In genomic region chr2:56127013-56127772, GRCh38 we compare ENCODE assay signal across 1 cellular context.
A peak's percentile ranks its signal among the peaks of the same experiment; 100 is the strongest.
TF ChIP-seq lines count a peak whose summit lies in the region.

No MANE protein-coding gene starts in this region.

TF ChIP-seq in K562, 482 proteins besides CTCF, POLR2A, EP300 and RAD21 (continued from another document):
- no peak for TF ChIP-seq SRSF7 (optimal IDR thresholded peaks at IDR 0.05; ENCODE audit: low read depth, low read length)
- TF ChIP-seq PCBP1 (IDR thresholded peaks at IDR 0.05; ENCODE audit: low read depth, low read length, poor library complexity, severe bottlenecking), result no peak
- no peak for TF ChIP-seq MED1 (CRISPR knock-in tag; IDR thresholded peaks at IDR 0.05; ENCODE audit: borderline replicate concordance)
- no peak for TF ChIP-seq ILF3 (IDR thresholded peaks at IDR 0.05; ENCODE audit: borderline replicate concordance)
- TF ChIP-seq KDM4B (IDR thresholded peaks at IDR 0.05; ENCODE audit: borderline replicate concordance in 2 of 2, low read depth in 1 of 2), result no peak
- TF ChIP-seq NFE2 (IDR thresholded peaks at IDR 0.05; ENCODE audit: low read depth), result no peak
- TF ChIP-seq JUND (IDR thresholded peaks at IDR 0.05; ENCODE audit: borderline replicate concordance, low read depth, low read length), result 0 out of 2 replicates have a peak, but pooled peaks have one; percentile 12
- no peak; the same call in 2 of the 3 replicates for TF ChIP-seq JUND (tag; IDR thresholded peaks at IDR 0.05; ENCODE audit: borderline replicate concordance, low read depth, low read length)
- TF ChIP-seq ZNF717 (CRISPR knock-in tag; IDR thresholded peaks at IDR 0.05), result no peak
- peak; percentile 70; the same call in 1 of the 2 replicates for TF ChIP-seq ATF7 (IDR thresholded peaks at IDR 0.05)
- no peak for TF ChIP-seq ETS2 (tag; IDR thresholded peaks at IDR 0.05; ENCODE audit: borderline replicate concordance, poor library complexity, severe bottlenecking)
- no peak for TF ChIP-seq ZNF263 (CRISPR knock-in tag; IDR thresholded peaks at IDR 0.05; ENCODE audit: borderline replicate concordance)
- TF ChIP-seq TRIM24 (IDR thresholded peaks at IDR 0.05), result peak; percentile 25 to 29; a peak in 2 of 4 replicates
- no peak for TF ChIP-seq PHB (CRISPR knock-in tag; IDR thresholded peaks at IDR 0.05)
- no peak for TF ChIP-seq ZNF175 (CRISPR knock-in tag; IDR thresholded peaks at IDR 0.05; ENCODE audit: low read depth)
- TF ChIP-seq MXD1 (CRISPR knock-in tag; IDR thresholded peaks at IDR 0.05; ENCODE audit: borderline replicate concordance, poor library complexity, severe bottlenecking), result no peak
- TF ChIP-seq KLF16 (IDR thresholded peaks at IDR 0.05), result no peak
- no peak for TF ChIP-seq ARNT (IDR thresholded peaks at IDR 0.05)
- TF ChIP-seq ZKSCAN8 (CRISPR knock-in tag; IDR thresholded peaks at IDR 0.05), result no peak
- TF ChIP-seq PML (IDR thresholded peaks at IDR 0.05; ENCODE audit: low read length), result no peak
- no peak for TF ChIP-seq CEBPG (CRISPR knock-in tag; IDR thresholded peaks at IDR 0.05)
- TF ChIP-seq CEBPG (tag; conservative IDR thresholded peaks at IDR 0.05 in 1 of 2, IDR thresholded peaks at IDR 0.05 in 1 of 2), result peak in 1 of 2 experiments; percentile 90; a peak in 3 of 4 replicates
- no peak for TF ChIP-seq ZNF24 (IDR thresholded peaks at IDR 0.05)
- no peak for TF ChIP-seq ZNF41 (CRISPR knock-in tag; conservative IDR thresholded peaks at IDR 0.05)
- TF ChIP-seq DACH1 (IDR thresholded peaks at IDR 0.05; ENCODE audit: partially characterized antibody), result no peak
- TF ChIP-seq ELF1 (tag; IDR thresholded peaks at IDR 0.05), result no peak
- TF ChIP-seq, protein P1, sequence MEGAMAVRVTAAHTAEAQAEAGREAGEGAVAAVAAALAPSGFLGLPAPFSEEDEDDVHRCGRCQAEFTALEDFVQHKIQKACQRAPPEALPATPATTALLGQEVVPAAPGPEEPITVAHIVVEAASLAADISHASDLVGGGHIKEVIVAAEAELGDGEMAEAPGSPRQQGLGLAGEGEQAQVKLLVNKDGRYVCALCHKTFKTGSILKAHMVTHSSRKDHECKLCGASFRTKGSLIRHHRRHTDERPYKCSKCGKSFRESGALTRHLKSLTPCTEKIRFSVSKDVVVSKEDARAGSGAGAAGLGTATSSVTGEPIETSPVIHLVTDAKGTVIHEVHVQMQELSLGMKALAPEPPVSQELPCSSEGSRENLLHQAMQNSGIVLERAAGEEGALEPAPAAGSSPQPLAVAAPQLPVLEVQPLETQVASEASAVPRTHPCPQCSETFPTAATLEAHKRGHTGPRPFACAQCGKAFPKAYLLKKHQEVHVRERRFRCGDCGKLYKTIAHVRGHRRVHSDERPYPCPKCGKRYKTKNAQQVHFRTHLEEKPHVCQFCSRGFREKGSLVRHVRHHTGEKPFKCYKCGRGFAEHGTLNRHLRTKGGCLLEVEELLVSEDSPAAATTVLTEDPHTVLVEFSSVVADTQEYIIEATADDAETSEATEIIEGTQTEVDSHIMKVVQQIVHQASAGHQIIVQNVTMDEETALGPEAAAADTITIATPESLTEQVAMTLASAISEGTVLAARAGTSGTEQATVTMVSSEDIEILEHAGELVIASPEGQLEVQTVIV (CRISPR knock-in tag; IDR thresholded peaks at IDR 0.05; ENCODE audit: borderline replicate concordance), result no peak
- TF ChIP-seq SMARCE1 (IDR thresholded peaks at IDR 0.05), result no peak
- TF ChIP-seq PHF20 (IDR thresholded peaks at IDR 0.05; ENCODE audit: partially characterized antibody), result no peak
- no peak for TF ChIP-seq KLF10 (CRISPR knock-in tag; IDR thresholded peaks at IDR 0.05)
- TF ChIP-seq SMAD2 (IDR thresholded peaks at IDR 0.05; ENCODE audit: low read depth, low read length), result no peak
- no peak for TF ChIP-seq POLR3G (IDR thresholded peaks at IDR 0.05; ENCODE audit: extremely low read depth, insufficient read length, insufficient replicate concordance)
- TF ChIP-seq RBM14 (IDR thresholded peaks at IDR 0.05; ENCODE audit: borderline replicate concordance, insufficient read depth, low read depth, low read length), result no peak
- no peak for TF ChIP-seq MITF (IDR thresholded peaks at IDR 0.05)
TF ChIP-seq in K562: peak in this region for 6.
